In the genomic region with DNA sequence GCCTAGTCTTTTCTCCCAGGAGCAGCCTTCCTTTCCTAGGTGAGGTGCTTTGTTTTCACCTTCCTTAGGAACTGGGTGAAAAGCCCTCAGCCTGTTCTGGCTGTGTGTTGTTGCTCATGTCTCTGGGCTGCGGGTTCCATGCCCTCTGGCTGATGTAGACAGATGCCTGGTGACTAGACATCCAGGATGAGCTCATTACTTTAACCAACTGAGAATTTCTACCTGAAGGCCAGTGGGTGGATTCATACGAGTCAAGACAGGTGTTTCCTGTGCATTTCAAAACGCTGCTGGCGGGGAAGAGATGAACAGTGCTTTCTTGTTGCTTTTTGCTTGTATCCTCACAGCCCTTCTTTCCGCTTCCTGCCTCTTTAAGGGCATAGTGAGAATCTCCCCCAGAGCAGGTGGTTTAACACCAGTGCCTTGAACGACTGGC, we compare ENCODE assay signal across 1 cellular context.
TF ChIP-seq lines count a peak whose summit lies in the region.

No MANE protein-coding gene starts in this region.

TF ChIP-seq in WTC11, 78 proteins besides CTCF, POLR2A, EP300 and RAD21 (continued from another document):
- TF ChIP-seq, protein P1, sequence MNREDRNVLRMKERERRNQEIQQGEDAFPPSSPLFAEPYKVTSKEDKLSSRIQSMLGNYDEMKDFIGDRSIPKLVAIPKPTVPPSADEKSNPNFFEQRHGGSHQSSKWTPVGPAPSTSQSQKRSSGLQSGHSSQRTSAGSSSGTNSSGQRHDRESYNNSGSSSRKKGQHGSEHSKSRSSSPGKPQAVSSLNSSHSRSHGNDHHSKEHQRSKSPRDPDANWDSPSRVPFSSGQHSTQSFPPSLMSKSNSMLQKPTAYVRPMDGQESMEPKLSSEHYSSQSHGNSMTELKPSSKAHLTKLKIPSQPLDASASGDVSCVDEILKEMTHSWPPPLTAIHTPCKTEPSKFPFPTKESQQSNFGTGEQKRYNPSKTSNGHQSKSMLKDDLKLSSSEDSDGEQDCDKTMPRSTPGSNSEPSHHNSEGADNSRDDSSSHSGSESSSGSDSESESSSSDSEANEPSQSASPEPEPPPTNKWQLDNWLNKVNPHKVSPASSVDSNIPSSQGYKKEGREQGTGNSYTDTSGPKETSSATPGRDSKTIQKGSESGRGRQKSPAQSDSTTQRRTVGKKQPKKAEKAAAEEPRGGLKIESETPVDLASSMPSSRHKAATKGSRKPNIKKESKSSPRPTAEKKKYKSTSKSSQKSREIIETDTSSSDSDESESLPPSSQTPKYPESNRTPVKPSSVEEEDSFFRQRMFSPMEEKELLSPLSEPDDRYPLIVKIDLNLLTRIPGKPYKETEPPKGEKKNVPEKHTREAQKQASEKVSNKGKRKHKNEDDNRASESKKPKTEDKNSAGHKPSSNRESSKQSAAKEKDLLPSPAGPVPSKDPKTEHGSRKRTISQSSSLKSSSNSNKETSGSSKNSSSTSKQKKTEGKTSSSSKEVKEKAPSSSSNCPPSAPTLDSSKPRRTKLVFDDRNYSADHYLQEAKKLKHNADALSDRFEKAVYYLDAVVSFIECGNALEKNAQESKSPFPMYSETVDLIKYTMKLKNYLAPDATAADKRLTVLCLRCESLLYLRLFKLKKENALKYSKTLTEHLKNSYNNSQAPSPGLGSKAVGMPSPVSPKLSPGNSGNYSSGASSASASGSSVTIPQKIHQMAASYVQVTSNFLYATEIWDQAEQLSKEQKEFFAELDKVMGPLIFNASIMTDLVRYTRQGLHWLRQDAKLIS (CRISPR knock-in tag; IDR thresholded peaks at IDR 0.05; ENCODE audit: borderline replicate concordance) = no peak
- no peak for TF ChIP-seq NR1H2 (CRISPR knock-in tag; IDR thresholded peaks at IDR 0.05)
- TF ChIP-seq, protein P2, sequence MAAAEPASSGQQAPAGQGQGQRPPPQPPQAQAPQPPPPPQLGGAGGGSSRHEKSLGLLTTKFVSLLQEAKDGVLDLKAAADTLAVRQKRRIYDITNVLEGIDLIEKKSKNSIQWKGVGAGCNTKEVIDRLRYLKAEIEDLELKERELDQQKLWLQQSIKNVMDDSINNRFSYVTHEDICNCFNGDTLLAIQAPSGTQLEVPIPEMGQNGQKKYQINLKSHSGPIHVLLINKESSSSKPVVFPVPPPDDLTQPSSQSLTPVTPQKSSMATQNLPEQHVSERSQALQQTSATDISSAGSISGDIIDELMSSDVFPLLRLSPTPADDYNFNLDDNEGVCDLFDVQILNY (CRISPR knock-in tag; IDR thresholded peaks at IDR 0.05) = no peak
- TF ChIP-seq IRF2 (CRISPR knock-in tag; IDR thresholded peaks at IDR 0.05; ENCODE audit: borderline replicate concordance, low read depth) = no peak
